ENCODE assay signal across 22 cellular contexts in the genomic region with DNA sequence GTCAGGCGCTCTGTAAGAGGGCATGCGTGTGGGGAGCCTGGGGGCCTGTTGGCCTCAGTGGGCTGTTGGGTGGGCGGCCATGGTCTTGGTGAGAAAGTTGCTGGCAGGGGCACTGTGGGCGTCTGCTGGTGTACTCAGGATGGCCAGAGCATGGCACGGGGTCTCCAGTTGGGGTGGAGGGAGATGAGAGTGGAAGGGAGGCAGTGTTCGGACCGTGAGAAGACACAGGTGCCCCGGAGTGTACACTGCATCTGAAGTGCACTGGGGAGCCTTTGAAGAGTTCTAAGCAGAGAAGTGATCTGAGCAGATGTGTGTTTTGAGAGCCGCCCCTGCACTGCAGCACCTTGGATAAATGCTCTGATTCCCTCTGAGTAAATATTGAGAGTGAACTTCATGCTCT.
DNase-seq lines count a peak whose midpoint lies in the region; ATAC-seq lines count a peak whose summit lies in the region.
"Had no signal": no experiment of that assay in that cellular context is flagged by ENCODE, and none has a peak within 500 bp of the region (broad histone marks: within the 10 kb centered on the region; RNA-seq: fewer than 3 reads in every experiment).

No MANE protein-coding gene starts in this region.

- no peaks in the 10 kb centered on the region for H3K36me3 ChIP-seq in duodenal mucosa (ENCODE audit: control insufficient read depth in 1 of 2, insufficient read depth in 2 of 2, low read length in 2 of 2)
- H3K36me3 ChIP-seq in SJCRH30: no peaks in the 10 kb centered on the region
- H3K36me3 ChIP-seq: esophagus squamous epithelium, gastroesophageal sphincter, tibial nerve had no signal

- H3K27me3 ChIP-seq in duodenal mucosa (ENCODE audit: control insufficient read depth in 1 of 2, insufficient read depth in 2 of 2, low read length in 2 of 2) (no peaks in the 10 kb centered on the region), SJCRH30 (no peaks in the 10 kb centered on the region)
- H3K27me3 ChIP-seq: esophagus squamous epithelium, gastroesophageal sphincter, tibial nerve had no signal

- intact Hi-C loops in posterior vena cava (cut with DNase I): no loop called here

- H3K9me3 ChIP-seq in duodenal mucosa (ENCODE audit: control insufficient read depth in 1 of 2, low read length in 2 of 2): no peaks in the 10 kb centered on the region
- H3K9me3 ChIP-seq in SJCRH30 (replicated peaks): no peaks in the 10 kb centered on the region
- H3K9me3 ChIP-seq: esophagus squamous epithelium, gastroesophageal sphincter, tibial nerve had no signal

- peak overlapping the region in 1 of 2 donors; percentile 37 for H3K9ac ChIP-seq in duodenal mucosa (ENCODE audit: low read depth in 1 of 2, low read length in 2 of 2)

- DNase-seq in NCI-H187 (lab: John Stamatoyannopoulos, UW) (peak; percentile 52 to 78), NCI-H187 treated with DMSO at 0.1 percent for 48 hours (lab: John Stamatoyannopoulos, UW) (no peak), D341Med (ENCODE audit: low spot score) (peak; percentile 29), posterior vena cava (ENCODE audit: low spot score) (peak; percentile 44), ureter (ENCODE audit: low spot score) (no peak), SJCRH30 (no peak)
- DNase-seq: activated gamma-delta T cell; amniotic stem cell; effector CD4-positive, alpha-beta T cell; esophagus squamous epithelium; MM.1S; NCI-H1436; NCI-H526; stimulated activated CD4-positive, alpha-beta T cell treated with anti-CD3 and anti-CD28 coated beads, Interleukin-1b, Interleukin-23, amount 100 ng/mL, for 48 hours; stimulated activated naive CD8-positive, alpha-beta T cell treated with anti-CD3 and anti-CD28 coated beads, Interleukin-15, Interleukin-2, amounts not matched to agents 100 U/mL and 50 U/mL, for 24 hours; T1000 had no signal

- H3K27ac ChIP-seq in duodenal mucosa (ENCODE audit: low read depth, low read length) (peak overlapping the region; percentile 63), SJCRH30 (no peak overlapping the region)
- H3K27ac ChIP-seq: 22Rv1, esophagus squamous epithelium, gastroesophageal sphincter, RWPE1, tibial nerve had no signal

- ATAC-seq in GM21723 (IDR thresholded peaks at IDR 0.05; ENCODE audit: unreplicated experiment): no peak
- ATAC-seq: stimulated activated naive CD8-positive, alpha-beta T cell treated with anti-CD3 and anti-CD28 coated beads, Interleukin-15, Interleukin-2, amounts not matched to agents 100 U/mL and 50 U/mL, for 24 hours had no signal

- H3K4me3 ChIP-seq in duodenal mucosa (ENCODE audit: low read depth in 1 of 2, low read length in 2 of 2): peak overlapping the region in 1 of 2 donors; percentile 45
- H3K4me3 ChIP-seq in SJCRH30: no peak overlapping the region
- H3K4me3 ChIP-seq: esophagus squamous epithelium, gastroesophageal sphincter, tibial nerve had no signal

- H3K4me1 ChIP-seq in duodenal mucosa (ENCODE audit: control insufficient read depth in 1 of 2, insufficient read depth in 2 of 2, low read length in 2 of 2): peaks cover 25 to 31% of the 10 kb centered on the region in 2 donors
- H3K4me1 ChIP-seq in SJCRH30: no peaks in the 10 kb centered on the region

Comparison
In these comparisons a context has a peak if more than half of its experiments do, and no peak if none do; other contexts are left out.
1. DNase-seq: peak in NCI-H187 (2 of 2), D341Med (single experiment) and posterior vena cava (single experiment); none in NCI-H187 treated with DMSO at 0.1 percent for 48 hours (single experiment), ureter (single experiment) and SJCRH30 (0 of 2).